27 cellular contexts compared by ENCODE assay signal in genomic region chr2:167825664-167826063, GRCh38.
"Had no signal": no experiment of that assay in that cellular context is flagged by ENCODE, and none has a peak within 500 bp of the region (broad histone marks: within the 10 kb centered on the region; RNA-seq: fewer than 3 reads in every experiment).

No MANE protein-coding gene starts in this region.

- H3K27ac ChIP-seq: ascending aorta, brain microvascular endothelial cell, KMS-11, SK-N-MC, WERI-Rb-1 had no signal

- H3K36me3 Mint-ChIP-seq: activated CD8-positive, alpha-beta memory T cell treated with anti-CD3 and anti-CD28 coated beads, Interleukin-2, amount 10 ng/mL, durations not matched to agents 7 days and 5 days; activated naive CD8-positive, alpha-beta T cell treated with anti-CD3 and anti-CD28 coated beads for 36 hours had no signal

- H3K4me3 Mint-ChIP-seq: activated CD4-positive, alpha-beta memory T cell treated with anti-CD3 and anti-CD28 coated beads, Interleukin-2, amount 10 ng/mL, durations not matched to agents 7 days and 5 days; activated CD8-positive, alpha-beta memory T cell treated with anti-CD3 and anti-CD28 coated beads, Interleukin-2, amount 10 ng/mL, durations not matched to agents 7 days and 5 days; activated naive CD8-positive, alpha-beta T cell treated with anti-CD3 and anti-CD28 coated beads for 36 hours had no signal

- DNase-seq: activated CD4-positive, alpha-beta memory T cell treated with anti-CD3 and anti-CD28 coated beads, Interleukin-2, amount 10 ng/mL, durations not matched to agents 7 days and 5 days; activated CD4-positive, alpha-beta T cell treated with anti-CD3 and anti-CD28 coated beads for 1 hour; activated CD4-positive, alpha-beta T cell treated with anti-CD3 and anti-CD28 coated beads for 48 hours; activated CD4-positive, CD25-positive, alpha-beta regulatory T cell; activated CD8-positive, alpha-beta memory T cell treated with anti-CD3 and anti-CD28 coated beads for 24 hours; activated CD8-positive, alpha-beta memory T cell treated with anti-CD3 and anti-CD28 coated beads, Interleukin-2, amount 10 ng/mL, durations not matched to agents 7 days and 5 days; activated CD8-positive, alpha-beta memory T cell treated with anti-CD3 and anti-CD28 coated beads, Interleukin-2, amount 50 U/mL, for 48 hours; activated effector memory CD4-positive, alpha-beta T cell treated with Interleukin-2 at 50 U/mL for 16 hours; activated naive CD4-positive, alpha-beta T cell treated with anti-CD3 and anti-CD28 coated beads, Interleukin-2, amount 50 U/mL, for 16 hours; activated naive CD8-positive, alpha-beta T cell treated with anti-CD3 and anti-CD28 coated beads for 36 hours; activated T-cell treated with anti-CD3 and anti-CD28 coated beads, Interleukin-2, amount 50 U/mL, for 48 hours; amygdala; brain microvascular endothelial cell; central memory CD4-positive, alpha-beta T cell; NCI-H1092 treated with DMSO at 0.1 percent for 48 hours; NCI-H1417; NCI-H146; NCI-H187; NCI-H2029 treated with DMSO at 0.1 percent for 48 hours; NCI-H345; NCI-H524 treated with DMSO at 0.1 percent for 48 hours; Right ventricle myocardium superior; T1000; WERI-Rb-1 had no signal

- H3K4me3 ChIP-seq: ascending aorta, SK-N-MC had no signal

- H3K4me1 Mint-ChIP-seq: activated CD4-positive, alpha-beta memory T cell treated with anti-CD3 and anti-CD28 coated beads, Interleukin-2, amount 10 ng/mL, durations not matched to agents 7 days and 5 days; activated CD8-positive, alpha-beta memory T cell treated with anti-CD3 and anti-CD28 coated beads, Interleukin-2, amount 10 ng/mL, durations not matched to agents 7 days and 5 days; activated naive CD8-positive, alpha-beta T cell treated with anti-CD3 and anti-CD28 coated beads for 36 hours had no signal

- H3K9me3 ChIP-seq: ascending aorta had no signal

- H3K9ac ChIP-seq: KMS-11 had no signal

- H3K27me3 Mint-ChIP-seq: activated CD8-positive, alpha-beta memory T cell treated with anti-CD3 and anti-CD28 coated beads, Interleukin-2, amount 10 ng/mL, durations not matched to agents 7 days and 5 days had no signal

- H3K27ac Mint-ChIP-seq: activated CD4-positive, alpha-beta memory T cell treated with anti-CD3 and anti-CD28 coated beads, Interleukin-2, amount 10 ng/mL, durations not matched to agents 7 days and 5 days; activated CD8-positive, alpha-beta memory T cell treated with anti-CD3 and anti-CD28 coated beads, Interleukin-2, amount 10 ng/mL, durations not matched to agents 7 days and 5 days; activated naive CD8-positive, alpha-beta T cell treated with anti-CD3 and anti-CD28 coated beads for 36 hours had no signal

- H3K9me3 Mint-ChIP-seq: activated CD4-positive, alpha-beta memory T cell treated with anti-CD3 and anti-CD28 coated beads, Interleukin-2, amount 10 ng/mL, durations not matched to agents 7 days and 5 days; activated naive CD8-positive, alpha-beta T cell treated with anti-CD3 and anti-CD28 coated beads for 36 hours had no signal

- H3K36me3 ChIP-seq: ascending aorta, brain microvascular endothelial cell, WERI-Rb-1 had no signal

- H3K4me1 ChIP-seq: ascending aorta had no signal

- ATAC-seq: activated CD8-positive, alpha-beta memory T cell treated with anti-CD3 and anti-CD28 coated beads, Interleukin-2, amount 10 ng/mL, durations not matched to agents 7 days and 5 days had no signal

- H3K27me3 ChIP-seq: ascending aorta, brain microvascular endothelial cell had no signal

- H3K4me2 ChIP-seq: KMS-11 had no signal
